Comparison of ENCODE assay signal across 14 cellular contexts in genomic region chr12:28771961-28772360, GRCh38.
DNase-seq lines count a peak whose midpoint lies in the region; ATAC-seq, FAIRE-seq and TF ChIP-seq lines count a peak whose summit lies in the region.
"Had no signal": no experiment of that assay in that cellular context is flagged by ENCODE, and none has a peak within 500 bp of the region (broad histone marks: within the 10 kb centered on the region; RNA-seq: fewer than 3 reads in every experiment).

No MANE protein-coding gene starts in this region.

- CTCF ChIA-PET in HEK293T (lab: Yijun Ruan, JAX): no interaction called here
- CTCF ChIA-PET in K562 (lab: Yijun Ruan, JAX; ENCODE audit: low intra/inter-chr PET ratio): no interaction called here

- no peak for TF ChIP-seq EP300 in K562 (IDR thresholded peaks at IDR 0.05; ENCODE audit: low read length)

- DNase-seq in HEK293T (ENCODE audit: extremely low spot score) (no peak), HT-29 (ENCODE audit: low spot score) (peak; percentile 57), K562 (ENCODE audit: extremely low read depth in 1 of 4, low spot score in 3 of 4) (no peak), left colon (peak in 1 of 2 donors; percentile 3), activated T-cell treated with anti-CD3 and anti-CD28 coated beads for 4 hours (no peak)
- no peak for DNase-seq in stimulated activated naive CD4-positive, alpha-beta T cell (lab: John Stamatoyannopoulos, UW)
- DNase-seq: CD8-positive, alpha-beta T cell; COR-L47; DMS153; HCEC 1CT; IMR-90 had no signal

- no peak overlapping the region for H2AFZ ChIP-seq in K562 (ENCODE audit: low read depth, low read length)

- FAIRE-seq in K562 (lab: Jason Lieb, UNC): no peak
- FAIRE-seq: A549, D721Med had no signal

- POLR2A ChIA-PET in HEK293T (lab: Yijun Ruan, JAX) (no interaction called here), K562 (lab: Yijun Ruan, JAX) (no interaction called here)

- H3K9me3 ChIP-seq in K562 (replicated peaks; ENCODE audit: control insufficient read depth, insufficient read depth, low read depth, low read length): no peaks in the 10 kb centered on the region
- H3K9me3 ChIP-seq: A549 had no signal

- H3K4me3 ChIP-seq in K562: no peak overlapping the region
- H3K4me3 ChIP-seq: A549 had no signal

- H3K27ac ChIP-seq in K562 (ENCODE audit: extremely low read depth, low read depth, low read length): no peak overlapping the region
- H3K27ac ChIP-seq: A549 had no signal

- TF ChIP-seq CTCF in K562 (IDR thresholded peaks at IDR 0.05 in 2 of 3, conservative IDR thresholded peaks at IDR 0.05 in 1 of 3; ENCODE audit: insufficient read depth in 2 of 3, low read depth in 1 of 3, low read length in 3 of 3): no peak

- in situ Hi-C loops in K562 (cut with MboI): no loop called here

- no peak overlapping the region for H3K4me2 ChIP-seq in K562 (ENCODE audit: insufficient read depth, low read length)
- H3K4me2 ChIP-seq: A549 had no signal

- intact Hi-C loops in K562 (cut with micrococcal nuclease) (no loop called here), left colon (cut with DNase I, micrococcal nuclease) (no loop called here)

- H3K9me1 ChIP-seq in K562 (ENCODE audit: control insufficient read depth, insufficient read depth, low read length): no peaks in the 10 kb centered on the region

- H3K36me3 ChIP-seq in K562 (ENCODE audit: control insufficient read depth, insufficient read depth, low read length): no peaks in the 10 kb centered on the region

- no peak overlapping the region for H3K9ac ChIP-seq in K562 (ENCODE audit: insufficient read depth in 1 of 2, low read depth in 2 of 2, low read length in 2 of 2)

- WGBS in K562 (ENCODE audit: insufficient coverage, low coverage, missing lambda C conversion rate): 1% methylated on average over 4 of the region's 4 CpGs

- H3K79me2 ChIP-seq in K562 (ENCODE audit: control insufficient read depth, insufficient read depth, low read length): no peaks in the 10 kb centered on the region

- ATAC-seq in K562: no peak
- ATAC-seq in left colon: peak; percentile 67
- ATAC-seq in HG02642 (IDR thresholded peaks at IDR 0.05; ENCODE audit: poor library complexity, unreplicated experiment): no peak
- ATAC-seq: A549; CD8-positive, alpha-beta T cell had no signal

- no TSS peak for BruUV-seq in K562 (replicated peaks; lab: Mats Ljungman, UMichigan)

- no peaks in the 10 kb centered on the region for H3K4me1 ChIP-seq in K562 (replicated peaks in 1 of 2; ENCODE audit: control insufficient read depth in 2 of 2, insufficient read depth in 2 of 2, low read length in 2 of 2)
- H3K4me1 ChIP-seq: A549 had no signal

- no peak for TF ChIP-seq POLR2A in K562 (conservative IDR thresholded peaks at IDR 0.05)

- no peaks in the 10 kb centered on the region for H3K27me3 ChIP-seq in K562 (ENCODE audit: control insufficient read depth in 2 of 2, insufficient read depth in 2 of 2, low read length in 2 of 2)

- H4K20me1 ChIP-seq in K562 (replicated peaks; ENCODE audit: control insufficient read depth, insufficient read depth, low read length): no peaks in the 10 kb centered on the region

- TF ChIP-seq RAD21 in K562 (CRISPR knock-in tag; conservative IDR thresholded peaks at IDR 0.05 in 1 of 2, IDR thresholded peaks at IDR 0.05 in 1 of 2): no peak

TF ChIP-seq in HEK293T, 16 proteins besides CTCF, POLR2A, EP300 and RAD21:
- TF ChIP-seq PKNOX1 (IDR thresholded peaks at IDR 0.05): peak; percentile 78
- TF ChIP-seq ELF4 (IDR thresholded peaks at IDR 0.05): no peak

TF ChIP-seq in K562, 482 proteins besides CTCF, POLR2A, EP300 and RAD21:
- TF ChIP-seq MEF2D (tag; conservative IDR thresholded peaks at IDR 0.05; ENCODE audit: low read depth) (no peak), ZNF695 (CRISPR knock-in tag; IDR thresholded peaks at IDR 0.05) (no peak), MEIS2 (IDR thresholded peaks at IDR 0.05; ENCODE audit: partially characterized antibody) (peak; percentile 32), PBX2 (CRISPR knock-in tag; IDR thresholded peaks at IDR 0.05; ENCODE audit: low read depth) (no peak), PBX2 (tag; conservative IDR thresholded peaks at IDR 0.05; ENCODE audit: low read depth) (peak; percentile 47; the same call in 1 of the 2 replicates)
